31 cellular contexts compared by ENCODE assay signal in the genomic region with DNA sequence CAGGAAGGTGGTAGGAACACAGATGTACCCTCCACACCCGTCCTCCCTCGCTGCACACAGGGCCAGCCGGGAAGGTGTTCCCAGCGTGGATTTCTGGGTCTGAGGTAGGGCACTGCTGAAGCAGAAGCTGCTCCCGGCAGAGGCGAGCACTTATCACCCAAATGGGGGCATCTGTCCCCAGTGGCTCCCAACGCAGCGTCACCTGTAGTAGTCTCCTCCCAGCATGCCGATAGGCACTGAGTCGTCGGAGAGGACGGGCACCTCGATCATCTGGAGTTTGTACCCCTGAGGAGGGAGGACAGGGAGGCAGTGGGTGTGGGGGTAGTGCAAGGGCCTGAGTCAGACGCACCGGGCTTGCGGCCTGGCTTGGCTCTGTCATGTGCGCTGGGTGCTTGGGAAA.
"Had no signal": no experiment of that assay in that cellular context is flagged by ENCODE, and none has a peak within 500 bp of the region (broad histone marks: within the 10 kb centered on the region; RNA-seq: fewer than 3 reads in every experiment).

No MANE protein-coding gene starts in this region.

- H3K36me3 ChIP-seq: breast epithelium, cardiac muscle cell, WERI-Rb-1 had no signal

- H3K4me3 ChIP-seq: ascending aorta, breast epithelium, cardiac muscle cell, colonic mucosa, dorsolateral prefrontal cortex had no signal

- H3K9me3 ChIP-seq: ascending aorta, breast epithelium, colonic mucosa had no signal

- H3K4me3 Mint-ChIP-seq: activated B cell treated with CpG ODN at 0.5 μM for 24 hours; activated CD8-positive, alpha-beta T cell treated with anti-CD3 and anti-CD28 coated beads for 36 hours; activated naive CD8-positive, alpha-beta T cell treated with anti-CD3 and anti-CD28 coated beads, Interleukin-2, amount 10 ng/mL, durations not matched to agents 7 days and 5 days; activated T-cell treated with anti-CD3 and anti-CD28 coated beads, Interleukin-2, amount 50 U/mL, for 4 hours; activated T-helper 17 cell treated with anti-CD3 and anti-CD28 coated beads, Interleukin-2, amount 50 U/mL, for 72 hours; brain; dendritic cell treated with granulocyte-macrophage colony-stimulating factor and Interleukin-4, amounts not matched to agents 40 ng/mL and 50 ng/mL, for 4 days; endodermal cell; T-helper 17 cell; T-helper 2 cell treated with Interferon-gamma antibody and Interleukin-4, amounts not matched to agents 5 μg/mL and 100 μg/mL, for 36 hours had no signal

- H3K36me3 Mint-ChIP-seq: activated naive CD4-positive, alpha-beta T cell treated with anti-CD3 and anti-CD28 coated beads, Interleukin-2, amount 50 U/mL, for 72 hours; brain had no signal

- H3K27me3 Mint-ChIP-seq: activated B cell treated with CpG ODN at 0.5 μM for 24 hours; activated CD8-positive, alpha-beta T cell treated with anti-CD3 and anti-CD28 coated beads for 36 hours; activated naive CD8-positive, alpha-beta T cell treated with anti-CD3 and anti-CD28 coated beads, Interleukin-2, amount 10 ng/mL, durations not matched to agents 7 days and 5 days; activated T-helper 17 cell treated with anti-CD3 and anti-CD28 coated beads, Interleukin-2, amount 50 U/mL, for 72 hours; dendritic cell treated with granulocyte-macrophage colony-stimulating factor and Interleukin-4, amounts not matched to agents 40 ng/mL and 50 ng/mL, for 4 days; T-helper 17 cell had no signal

- ATAC-seq: activated CD4-positive, CD25-positive, alpha-beta regulatory T cell treated with anti-CD3 and anti-CD28 coated beads, Interleukin-2, amount 50 U/mL, for 24 hours; activated CD8-positive, alpha-beta T cell treated with anti-CD3 and anti-CD28 coated beads for 36 hours; activated naive CD4-positive, alpha-beta T cell treated with anti-CD3 and anti-CD28 coated beads, Interleukin-2, amount 50 U/mL, for 72 hours; activated T-cell treated with anti-CD3 and anti-CD28 coated beads, Interleukin-2, amount 50 U/mL, for 4 hours; activated T-helper 17 cell treated with anti-CD3 and anti-CD28 coated beads, Interleukin-2, amount 50 U/mL, for 72 hours; esophagus mucosa; T-helper 17 cell had no signal

- H3K27me3 ChIP-seq: ascending aorta, breast epithelium, cardiac muscle cell, colonic mucosa, dorsolateral prefrontal cortex had no signal

- DNase-seq: activated B cell treated with CpG ODN at 0.5 μM for 24 hours; activated CD4-positive, alpha-beta T cell treated with anti-CD3 and anti-CD28 coated beads for 48 hours; activated CD4-positive, alpha-beta T cell treated with anti-CD3 and anti-CD28 coated beads, Interleukin-2, amount 50 U/mL, for 1 hour; activated CD4-positive, alpha-beta T cell treated with anti-CD3 and anti-CD28 coated beads, Interleukin-2, amount 50 U/mL, for 48 hours; activated CD8-positive, alpha-beta memory T cell treated with anti-CD3 and anti-CD28 coated beads for 24 hours; activated CD8-positive, alpha-beta T cell treated with anti-CD3 and anti-CD28 coated beads for 36 hours; activated effector memory CD4-positive, alpha-beta T cell treated with Interleukin-2 at 50 U/mL for 16 hours; activated gamma-delta T cell treated with Interleukin-2 at 50 U/mL for 16 hours; activated naive CD4-positive, alpha-beta T cell treated with Interleukin-2 at 50 U/mL for 16 hours; activated naive CD8-positive, alpha-beta T cell treated with anti-CD3 and anti-CD28 coated beads, Interleukin-2, amount 10 ng/mL, durations not matched to agents 7 days and 5 days; activated T-cell treated with anti-CD3 and anti-CD28 coated beads, Interleukin-2, amount 50 U/mL, for 4 hours; central memory CD4-positive, alpha-beta T cell; colonic mucosa; effector memory CD4-positive, alpha-beta T cell; foreskin fibroblast; T-helper 1 cell; T-helper 17 cell; T1000; WERI-Rb-1 had no signal

- H3K27ac Mint-ChIP-seq: activated B cell treated with CpG ODN at 0.5 μM for 24 hours; activated CD8-positive, alpha-beta T cell treated with anti-CD3 and anti-CD28 coated beads for 36 hours; activated naive CD8-positive, alpha-beta T cell treated with anti-CD3 and anti-CD28 coated beads, Interleukin-2, amount 10 ng/mL, durations not matched to agents 7 days and 5 days; activated T-helper 17 cell treated with anti-CD3 and anti-CD28 coated beads, Interleukin-2, amount 50 U/mL, for 72 hours; brain; endodermal cell; T-helper 17 cell; T-helper 2 cell treated with Interferon-gamma antibody and Interleukin-4, amounts not matched to agents 5 μg/mL and 100 μg/mL, for 36 hours had no signal

- H3K27ac ChIP-seq: ascending aorta, breast epithelium, cardiac muscle cell, colonic mucosa, WERI-Rb-1 had no signal

- H3K9me3 Mint-ChIP-seq: activated B cell treated with CpG ODN at 0.5 μM for 24 hours; activated CD8-positive, alpha-beta T cell treated with anti-CD3 and anti-CD28 coated beads for 36 hours; activated naive CD4-positive, alpha-beta T cell treated with anti-CD3 and anti-CD28 coated beads, Interleukin-2, amount 50 U/mL, for 72 hours; activated naive CD8-positive, alpha-beta T cell treated with anti-CD3 and anti-CD28 coated beads, Interleukin-2, amount 10 ng/mL, durations not matched to agents 7 days and 5 days; activated T-cell treated with anti-CD3 and anti-CD28 coated beads, Interleukin-2, amount 50 U/mL, for 4 hours; activated T-helper 17 cell treated with anti-CD3 and anti-CD28 coated beads, Interleukin-2, amount 50 U/mL, for 72 hours; brain; dendritic cell treated with granulocyte-macrophage colony-stimulating factor and Interleukin-4, amounts not matched to agents 40 ng/mL and 50 ng/mL, for 4 days; endodermal cell; T-helper 2 cell treated with Interferon-gamma antibody and Interleukin-4, amounts not matched to agents 5 μg/mL and 100 μg/mL, for 36 hours had no signal
